In the genomic region with DNA sequence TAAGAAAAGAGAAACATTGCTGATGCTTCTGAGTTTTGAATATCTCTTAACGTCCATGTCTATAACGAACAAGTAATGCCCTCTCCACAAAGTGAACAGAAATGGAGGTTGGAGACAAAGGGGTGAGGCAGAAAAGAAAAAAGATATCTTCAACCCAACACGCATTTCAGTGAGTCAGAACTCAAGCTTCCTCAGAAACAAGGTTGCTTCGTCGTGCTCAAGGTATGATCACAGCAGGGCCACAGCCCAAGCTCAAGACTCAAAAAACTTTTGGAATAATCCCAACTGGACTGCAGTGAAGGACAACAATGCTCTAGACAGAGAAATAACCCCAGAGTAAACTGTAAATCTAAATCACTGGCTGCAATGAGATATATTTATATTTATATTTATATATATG, we compare ENCODE assay signal across 28 cellular contexts. TPM values are rescaled to one million over a fixed set of nuclear protein-coding genes. Genes with fewer than 3 reads are reported as not detected.
DNase-seq lines count a peak whose midpoint lies in the region; FAIRE-seq and TF ChIP-seq lines count a peak whose summit lies in the region.
"Had no signal": no experiment of that assay in that cellular context is flagged by ENCODE, and none has a peak within 500 bp of the region (broad histone marks: within the 10 kb centered on the region; RNA-seq: fewer than 3 reads in every experiment).

No MANE protein-coding gene starts in this region.

- H2AFZ ChIP-seq in keratinocyte (ENCODE audit: control insufficient read depth, low read length) (no peak overlapping the region), H9 (ENCODE audit: low read length) (no peak overlapping the region)

- no peaks in the 10 kb centered on the region for H3K9me3 ChIP-seq in MG63
- H3K9me3 ChIP-seq in keratinocyte (ENCODE audit: control insufficient read depth, low read depth, low read length), result no peaks in the 10 kb centered on the region
- no peaks in the 10 kb centered on the region for H3K9me3 ChIP-seq in H9 (ENCODE audit: control insufficient read depth, low read depth, low read length)
- H3K9me3 ChIP-seq: BLaER1 treated with 17β-estradiol and CSF1 and Interleukin-3, amounts not matched to agents 10 nM and 100 nM; gastrocnemius medialis; neutrophil had no signal

- H3K4ac ChIP-seq in H9 (ENCODE audit: low read depth, low read length), result no peak overlapping the region

- H3T11ph ChIP-seq in H9 (ENCODE audit: low read length), result no peak overlapping the region

- no peaks in the 10 kb centered on the region for H3K9me1 ChIP-seq in keratinocyte (ENCODE audit: control insufficient read depth, extremely low read depth, insufficient read depth, low read length)

- no peak overlapping the region for H2BK120ac ChIP-seq in H9 (ENCODE audit: low read depth, low read length, poor library complexity, severe bottlenecking)

- no peak overlapping the region for H4K5ac ChIP-seq in H9 (ENCODE audit: insufficient read length, low read depth, low read length)

- H3K36me3 Mint-ChIP-seq in H9 (ENCODE audit: insufficient read depth in 1 of 3, low read depth in 3 of 3), result no peaks in the 10 kb centered on the region
- H3K36me3 Mint-ChIP-seq: activated naive CD8-positive, alpha-beta T cell treated with anti-CD3 and anti-CD28 coated beads, Interleukin-2, amount 10 ng/mL, durations not matched to agents 7 days and 5 days had no signal

- H2BK20ac ChIP-seq in H9 (ENCODE audit: low read depth, low read length, poor library complexity, severe bottlenecking), result no peak overlapping the region

- H3K27me3 ChIP-seq in MG63, result no peaks in the 10 kb centered on the region
- no peaks in the 10 kb centered on the region for H3K27me3 ChIP-seq in keratinocyte (ENCODE audit: control insufficient read depth, extremely low read depth, insufficient read depth, low read length)
- peaks cover 5% of the 10 kb centered on the region for H3K27me3 ChIP-seq in H9 (ENCODE audit: insufficient read depth, low read length)
- H3K27me3 ChIP-seq: BLaER1 treated with 17β-estradiol and CSF1 and Interleukin-3, amounts not matched to agents 10 nM and 100 nM; gastrocnemius medialis had no signal

- H3K4me1 ChIP-seq in keratinocyte (ENCODE audit: control insufficient read depth, extremely low read depth, insufficient read depth, low read length) (peaks cover 8% of the 10 kb centered on the region), H9 (ENCODE audit: insufficient read depth, low read length) (peaks cover 2% of the 10 kb centered on the region; the same call in 1 of the 2 replicates)
- H3K4me1 ChIP-seq: BLaER1 treated with 17β-estradiol and CSF1 and Interleukin-3, amounts not matched to agents 10 nM and 100 nM had no signal

- no peak overlapping the region for H3K18ac ChIP-seq in H9 (ENCODE audit: insufficient read length, low read depth, low read length)

- peak; percentile 20 for FAIRE-seq in keratinocyte (lab: Jason Lieb, UNC)

- peaks cover 0 to 6% of the 10 kb centered on the region in 2 experiments; a peak in 3 of 4 replicates for H3K4me1 Mint-ChIP-seq in H9
- H3K4me1 Mint-ChIP-seq: activated naive CD8-positive, alpha-beta T cell treated with anti-CD3 and anti-CD28 coated beads, Interleukin-2, amount 10 ng/mL, durations not matched to agents 7 days and 5 days had no signal

- no peak overlapping the region for H2BK12ac ChIP-seq in H9 (ENCODE audit: insufficient read length, low read depth, low read length)

- no peak overlapping the region for H3K4me3 Mint-ChIP-seq in H9
- H3K4me3 Mint-ChIP-seq: activated CD8-positive, alpha-beta T cell treated with anti-CD3 and anti-CD28 coated beads for 36 hours; activated naive CD8-positive, alpha-beta T cell treated with anti-CD3 and anti-CD28 coated beads, Interleukin-2, amount 10 ng/mL, durations not matched to agents 7 days and 5 days; brain had no signal

- H3K9me3 Mint-ChIP-seq in H9, result no peaks in the 10 kb centered on the region
- H3K9me3 Mint-ChIP-seq: activated CD8-positive, alpha-beta T cell treated with anti-CD3 and anti-CD28 coated beads for 36 hours; activated naive CD8-positive, alpha-beta T cell treated with anti-CD3 and anti-CD28 coated beads, Interleukin-2, amount 10 ng/mL, durations not matched to agents 7 days and 5 days; brain had no signal

- whole genome bisulfite sequencing in H9 (ENCODE audit: extremely low coverage, insufficient read length, low lambda C conversion rate), result no CpG with 5 or more reads among the region's 5 CpGs

- no peaks in the 10 kb centered on the region for H3K23me2 ChIP-seq in H9 (ENCODE audit: insufficient read length, low read depth, low read length, poor library complexity, severe bottlenecking)

- no peak overlapping the region for H3K4me2 ChIP-seq in keratinocyte (ENCODE audit: control insufficient read depth, extremely low read depth, insufficient read depth, low read depth, low read length)
- H3K4me2 ChIP-seq in H9 (ENCODE audit: insufficient read depth, insufficient read length, low read length), result no peak overlapping the region
- H3K4me2 ChIP-seq: BLaER1 treated with 17β-estradiol and CSF1 and Interleukin-3, amounts not matched to agents 10 nM and 100 nM had no signal

- H3K56ac ChIP-seq in H9 (ENCODE audit: insufficient read length, low read depth, low read length), result no peak overlapping the region

- no peak overlapping the region for H4K91ac ChIP-seq in H9 (ENCODE audit: insufficient read length, low read depth, low read length)

- H3K4me3 ChIP-seq in MG63 (no peak overlapping the region), keratinocyte (ENCODE audit: control insufficient read depth in 2 of 3, extremely low read depth in 1 of 3, insufficient read depth in 2 of 3, low read depth in 1 of 3, low read length in 3 of 3) (no peak overlapping the region)
- H3K4me3 ChIP-seq: BLaER1 treated with 17β-estradiol and CSF1 and Interleukin-3, amounts not matched to agents 10 nM and 100 nM; gastrocnemius medialis; skin epidermis had no signal

- dilution Hi-C loops in keratinocyte (cut with MboI; ENCODE audit: extremely low pct_ligation_motif_present, low sequenced_read_pairs), result no loop called here

- H4K20me1 ChIP-seq in keratinocyte (ENCODE audit: control insufficient read depth, extremely low read depth, insufficient read depth, low read length) (no peaks in the 10 kb centered on the region), H9 (ENCODE audit: control insufficient read depth, insufficient read depth, insufficient read length) (no peaks in the 10 kb centered on the region)
- H4K20me1 ChIP-seq: BLaER1 treated with 17β-estradiol and CSF1 and Interleukin-3, amounts not matched to agents 10 nM and 100 nM had no signal

- H3K36me3 ChIP-seq in MG63 (peaks cover 44% of the 10 kb centered on the region), keratinocyte (ENCODE audit: control insufficient read depth in 2 of 2, extremely low read depth in 1 of 2, insufficient read depth in 2 of 2, low read length in 2 of 2) (peaks cover 11 to 18% of the 10 kb centered on the region in 2 experiments)
- H3K36me3 ChIP-seq: BLaER1 treated with 17β-estradiol and CSF1 and Interleukin-3, amounts not matched to agents 10 nM and 100 nM; gastrocnemius medialis; neutrophil had no signal

- H3K27ac Mint-ChIP-seq in H9, result no peak overlapping the region
- H3K27ac Mint-ChIP-seq: activated CD8-positive, alpha-beta T cell treated with anti-CD3 and anti-CD28 coated beads for 36 hours; activated naive CD8-positive, alpha-beta T cell treated with anti-CD3 and anti-CD28 coated beads, Interleukin-2, amount 10 ng/mL, durations not matched to agents 7 days and 5 days; brain had no signal

- no peak overlapping the region for H2AK5ac ChIP-seq in H9 (ENCODE audit: insufficient read length, low read length)

- H4K8ac ChIP-seq in H9 (replicated peaks; ENCODE audit: insufficient read length, low read depth, low read length), result no peak overlapping the region

- no peaks in the 10 kb centered on the region for H3K79me2 ChIP-seq in keratinocyte (ENCODE audit: control insufficient read depth, insufficient read depth, low read length)
- H3K79me2 ChIP-seq in H9 (ENCODE audit: insufficient read depth, low read length), result no peaks in the 10 kb centered on the region

- H3K27ac ChIP-seq in keratinocyte (ENCODE audit: control insufficient read depth, insufficient read depth, low read length) (no peak overlapping the region), H9 (ENCODE audit: insufficient read length, low read depth, low read length) (no peak overlapping the region)
- H3K27ac ChIP-seq: BLaER1 treated with 17β-estradiol and CSF1 and Interleukin-3, amounts not matched to agents 10 nM and 100 nM; gastrocnemius medialis; neutrophil had no signal

- no peak overlapping the region for H2BK5ac ChIP-seq in H9 (ENCODE audit: insufficient read length, low read length)

- no peaks in the 10 kb centered on the region for H3K79me1 ChIP-seq in H9 (ENCODE audit: insufficient read depth, low read depth, low read length, poor library complexity, severe bottlenecking)

- TF ChIP-seq CTCF in keratinocyte (optimal IDR thresholded peaks at IDR 0.05 in 1 of 3, IDR thresholded peaks at IDR 0.05 in 1 of 3, conservative IDR thresholded peaks at IDR 0.05 in 1 of 3; ENCODE audit: extremely low read depth in 1 of 3, insufficient read depth in 2 of 3, low read length in 3 of 3) (no peak), H9 (conservative IDR thresholded peaks at IDR 0.05) (no peak)

- peaks cover 15% of the 10 kb centered on the region for H3K27me3 Mint-ChIP-seq in H9 (ENCODE audit: low read depth)

- H3K9ac ChIP-seq in keratinocyte (ENCODE audit: control insufficient read depth, extremely low read depth, insufficient read depth, low read length) (no peak overlapping the region), H9 (ENCODE audit: extremely low read depth, insufficient read length, low read length) (no peak overlapping the region)
- H3K9ac ChIP-seq: BLaER1 treated with 17β-estradiol and CSF1 and Interleukin-3, amounts not matched to agents 10 nM and 100 nM had no signal

- no peak overlapping the region for H3K14ac ChIP-seq in H9 (ENCODE audit: insufficient read depth, low read length)

- no peak overlapping the region for H2BK15ac ChIP-seq in H9 (ENCODE audit: low read depth, low read length)

- no peak overlapping the region for H3K23ac ChIP-seq in H9 (ENCODE audit: insufficient read length, low read depth, low read length)

- peak; percentile 44 for DNase-seq in Daoy (ENCODE audit: low read depth)
- DNase-seq in MG63, result peak; percentile 46
- peak; percentile 57 for DNase-seq in astrocyte of the hippocampus (ENCODE audit: low read depth, low spot score)
- no peak for DNase-seq in keratinocyte (ENCODE audit: low read depth, low spot score)
- no peak for DNase-seq in DMS153 treated with DMSO at 0.1 percent for 48 hours (lab: John Stamatoyannopoulos, UW; ENCODE audit: unreplicated experiment)
- DNase-seq in H9, result no peak
- DNase-seq in COLO829 (ENCODE audit: low spot score), result no peak
- no peak for DNase-seq in activated CD8-positive, alpha-beta memory T cell treated with anti-CD3 and anti-CD28 coated beads for 24 hours
- DNase-seq: ACHN; activated CD4-positive, CD25-positive, alpha-beta regulatory T cell treated with anti-CD3 and anti-CD28 coated beads, Interleukin-2, amount 50 U/mL, for 72 hours; activated CD8-positive, alpha-beta T cell treated with anti-CD3 and anti-CD28 coated beads for 36 hours; activated effector memory CD4-positive, alpha-beta T cell treated with anti-CD3 and anti-CD28 coated beads, Interleukin-2, amount 50 U/mL, for 16 hours; activated naive CD8-positive, alpha-beta T cell treated with anti-CD3 and anti-CD28 coated beads, Interleukin-2, amount 10 ng/mL, durations not matched to agents 7 days and 5 days; activated T-cell treated with anti-CD3 and anti-CD28 coated beads for 4 hours; effector CD8-positive, alpha-beta T cell; erythroblast; gastrocnemius medialis; MM.1S; NCI-H1417; NCI-H2081 treated with DMSO at 0.1 percent for 48 hours; NCI-H446; SHP77; stimulated activated CD4-positive, alpha-beta T cell treated with anti-CD3 and anti-CD28 coated beads, Interleukin-2, amount 100 ng/mL, for 24 hours; substantia nigra had no signal

RNA-seq across cellular contexts. Expression of a gene that starts 18.9 kb away (rescaled TPM):
- 108 and 109 TPM in 2 replicates for total RNA-seq in Daoy (2014; rRNA removed; shearing (Covaris generic))
- 14.2 and 21.7 TPM in 2 replicates for total RNA-seq in MG63 (2014; rRNA removed; shearing (Covaris generic); ENCODE audit: low replicate concordance)
- polyA plus RNA-seq in keratinocyte, result 7.1 to 18.7 TPM (median 9.4 TPM) in 3 replicates
- polyA plus RNA-seq in keratinocyte (2011; ENCODE audit: low read depth), result 4.0 TPM
- 3.9 and 4.5 TPM in 2 replicates for polyA plus RNA-seq in keratinocyte (2011; cell fraction: cytosol; rRNA removed)
- polyA plus RNA-seq in keratinocyte (2011; cell fraction: nucleus; rRNA removed), result 16.4 and 17.6 TPM in 2 replicates
- 4.5 and 16.4 TPM in 2 replicates for polyA plus RNA-seq in keratinocyte (2012; ENCODE audit: low replicate concordance)
- polyA minus RNA-seq in keratinocyte, result 14.8 to 31.6 TPM (median 18.3 TPM) in 3 replicates
- 22.4 TPM for polyA minus RNA-seq in keratinocyte (2011; cell fraction: cytosol; rRNA and poly(A)+ RNA removed)
- 45.5 TPM in 2 replicates for polyA minus RNA-seq in keratinocyte (2011; cell fraction: nucleus; rRNA and poly(A)+ RNA removed)
- 1.1 and 1.3 TPM in 2 replicates for total RNA-seq in H9 (2021)
- total RNA-seq: activated CD8-positive, alpha-beta T cell treated with anti-CD3 and anti-CD28 coated beads for 36 hours; activated naive CD8-positive, alpha-beta T cell treated with anti-CD3 and anti-CD28 coated beads, Interleukin-2, amount 10 ng/mL, durations not matched to agents 7 days and 5 days had no signal

Comparison
In these comparisons a context has a peak if more than half of its experiments do, and no peak if none do; other contexts are left out.
1. DNase-seq: peak in Daoy (single experiment), MG63 (single experiment) and astrocyte of the hippocampus (single experiment); none in keratinocyte (single experiment), DMS153 treated with DMSO at 0.1 percent for 48 hours (single experiment), H9 (single experiment), COLO829 (single experiment) and activated CD8-positive, alpha-beta memory T cell treated with anti-CD3 and anti-CD28 coated beads for 24 hours (single experiment).